Comparison of ENCODE assay signal across 10 cellular contexts in genomic region chr17:3512512-3513171, GRCh38. TPM values are rescaled to one million over a fixed set of nuclear protein-coding genes. Genes with fewer than 3 reads are reported as not detected.
A peak's percentile ranks its signal among the peaks of the same experiment; 100 is the strongest.
DNase-seq lines count a peak whose midpoint lies in the region; ATAC-seq and TF ChIP-seq lines count a peak whose summit lies in the region.
"Had no signal": no experiment of that assay in that cellular context is flagged by ENCODE, and none has a peak within 500 bp of the region (broad histone marks: within the 10 kb centered on the region; RNA-seq: fewer than 3 reads in every experiment).

No MANE protein-coding gene starts in this region.

- no peaks in the 10 kb centered on the region for H3K27me3 ChIP-seq in thoracic aorta (replicated peaks; ENCODE audit: insufficient read depth)

- H3K4me3 ChIP-seq in fibroblast of pulmonary artery (replicated peaks; ENCODE audit: low read depth, low read length) (no peak overlapping the region), thoracic aorta (peak overlapping the region; percentile 31)

- no peaks in the 10 kb centered on the region for H3K4me1 Mint-ChIP-seq in activated T-helper 1 cell treated with anti-CD3 and anti-CD28 coated beads, Interleukin-12 subunit alpha, Interleukin-12 subunit beta, Interleukin-2, Interleukin-4 antibody, amounts not matched to agents 30 ng/mL and 10 ng/mL and 1 ng/mL, durations not matched to agents 14 hours and 24 hours and 36 hours (ENCODE audit: low read depth)
- H3K4me1 Mint-ChIP-seq: activated B cell treated with CpG ODN at 0.5 μM for 24 hours had no signal

- no peaks in the 10 kb centered on the region for H3K36me3 ChIP-seq in thoracic aorta

- peaks cover 4% of the 10 kb centered on the region for H3K27me3 Mint-ChIP-seq in activated T-helper 1 cell treated with anti-CD3 and anti-CD28 coated beads, Interleukin-12 subunit alpha, Interleukin-12 subunit beta, Interleukin-2, Interleukin-4 antibody, amounts not matched to agents 30 ng/mL and 10 ng/mL and 1 ng/mL, durations not matched to agents 14 hours and 24 hours and 36 hours (ENCODE audit: insufficient read depth)
- H3K27me3 Mint-ChIP-seq: activated B cell treated with CpG ODN at 0.5 μM for 24 hours had no signal

- H3K27ac Mint-ChIP-seq in activated T-helper 1 cell treated with anti-CD3 and anti-CD28 coated beads, Interleukin-12 subunit alpha, Interleukin-12 subunit beta, Interleukin-2, Interleukin-4 antibody, amounts not matched to agents 30 ng/mL and 10 ng/mL and 1 ng/mL, durations not matched to agents 14 hours and 24 hours and 36 hours: no peak overlapping the region
- H3K27ac Mint-ChIP-seq: activated B cell treated with CpG ODN at 0.5 μM for 24 hours had no signal

- intact Hi-C loops in activated T-helper 1 cell treated with anti-CD3 and anti-CD28 coated beads, Interleukin-12 subunit alpha, Interleukin-12 subunit beta, Interleukin-2, Interleukin-4 antibody, amounts not matched to agents 30 ng/mL and 10 ng/mL and 1 ng/mL, durations not matched to agents 14 hours and 24 hours and 36 hours (cut with micrococcal nuclease): no loop called here

- DNase-seq in SHP77 (lab: John Stamatoyannopoulos, UW): peak; percentile 46 to 58
- peak; percentile 60 for DNase-seq in fibroblast of pulmonary artery (ENCODE audit: low read depth)
- DNase-seq in midbrain (lab: John Stamatoyannopoulos, UW): peak; percentile 94
- DNase-seq in thoracic aorta (ENCODE audit: low spot score): no peak
- no peak for DNase-seq in activated T-helper 1 cell treated with anti-CD3 and anti-CD28 coated beads, Interleukin-12 subunit alpha, Interleukin-12 subunit beta, Interleukin-2, Interleukin-4 antibody, amounts not matched to agents 30 ng/mL and 10 ng/mL and 1 ng/mL, durations not matched to agents 14 hours and 24 hours and 36 hours (ENCODE audit: low spot score)
- no peak for DNase-seq in NCI-H2227 treated with DMSO at 0.1 percent for 48 hours (lab: John Stamatoyannopoulos, UW)
- no peak for DNase-seq in SKM-1 (lab: John Stamatoyannopoulos, UW; ENCODE audit: unreplicated experiment)
- DNase-seq in NCI-H2107 treated with DMSO at 0.1 percent for 48 hours (lab: John Stamatoyannopoulos, UW; ENCODE audit: unreplicated experiment): no peak
- DNase-seq: activated B cell treated with CpG ODN at 0.5 μM for 24 hours; stimulated activated CD4-positive, alpha-beta T cell treated with anti-CD3 and anti-CD28 coated beads, Interleukin-2, amount 100 ng/mL, for 24 hours had no signal

- no peaks in the 10 kb centered on the region for H3K36me3 Mint-ChIP-seq in activated T-helper 1 cell treated with anti-CD3 and anti-CD28 coated beads, Interleukin-12 subunit alpha, Interleukin-12 subunit beta, Interleukin-2, Interleukin-4 antibody, amounts not matched to agents 30 ng/mL and 10 ng/mL and 1 ng/mL, durations not matched to agents 14 hours and 24 hours and 36 hours (ENCODE audit: low read depth)

- peaks cover 7 to 17% of the 10 kb centered on the region in 2 donors for H3K4me1 ChIP-seq in thoracic aorta (ENCODE audit: control insufficient read depth in 1 of 2, low read depth in 2 of 2)

- H3K9me3 Mint-ChIP-seq in activated T-helper 1 cell treated with anti-CD3 and anti-CD28 coated beads, Interleukin-12 subunit alpha, Interleukin-12 subunit beta, Interleukin-2, Interleukin-4 antibody, amounts not matched to agents 30 ng/mL and 10 ng/mL and 1 ng/mL, durations not matched to agents 14 hours and 24 hours and 36 hours: no peaks in the 10 kb centered on the region

- H3K27ac ChIP-seq in thoracic aorta: peak overlapping the region; percentile 14 to 56

- H3K9me3 ChIP-seq in thoracic aorta: no peaks in the 10 kb centered on the region

- TF ChIP-seq CTCF in fibroblast of pulmonary artery (IDR thresholded peaks at IDR 0.05; ENCODE audit: low read length, missing control alignments) (no peak), thoracic aorta (IDR thresholded peaks at IDR 0.05) (no peak)

- ATAC-seq in thoracic aorta (ENCODE audit: insufficient number of reproducible peaks, low FRiP score, low read depth): no peak

- H3K4me3 Mint-ChIP-seq in activated T-helper 1 cell treated with anti-CD3 and anti-CD28 coated beads, Interleukin-12 subunit alpha, Interleukin-12 subunit beta, Interleukin-2, Interleukin-4 antibody, amounts not matched to agents 30 ng/mL and 10 ng/mL and 1 ng/mL, durations not matched to agents 14 hours and 24 hours and 36 hours: no peak overlapping the region
- H3K4me3 Mint-ChIP-seq: activated B cell treated with CpG ODN at 0.5 μM for 24 hours had no signal

RNA-seq across cellular contexts. Expression of gene ASPA, which starts 36.8 kb away (rescaled TPM):
- 1 to 10 TPM; 1.4 to 2.6 TPM for total RNA-seq in thoracic aorta
- not detected in 2 replicates for total RNA-seq in activated T-helper 1 cell treated with anti-CD3 and anti-CD28 coated beads, Interleukin-12 subunit alpha, Interleukin-12 subunit beta, Interleukin-2, Interleukin-4 antibody, amounts not matched to agents 30 ng/mL and 10 ng/mL and 1 ng/mL, durations not matched to agents 14 hours and 24 hours and 36 hours
- total RNA-seq: activated B cell treated with CpG ODN at 0.5 μM for 24 hours had no signal

RNA-seq across cellular contexts. Expression of gene SPATA22, which starts 41.0 kb away (rescaled TPM):
- total RNA-seq in thoracic aorta: not detected
- not detected in 2 replicates for total RNA-seq in activated T-helper 1 cell treated with anti-CD3 and anti-CD28 coated beads, Interleukin-12 subunit alpha, Interleukin-12 subunit beta, Interleukin-2, Interleukin-4 antibody, amounts not matched to agents 30 ng/mL and 10 ng/mL and 1 ng/mL, durations not matched to agents 14 hours and 24 hours and 36 hours
- total RNA-seq: activated B cell treated with CpG ODN at 0.5 μM for 24 hours had no signal

RNA-seq across cellular contexts. Expression of gene TRPV3, which starts 45.0 kb away (rescaled TPM):
- under 1 TPM in 1 of 2 donors, not detected in 1; 0.56 TPM for total RNA-seq in thoracic aorta
- total RNA-seq in activated T-helper 1 cell treated with anti-CD3 and anti-CD28 coated beads, Interleukin-12 subunit alpha, Interleukin-12 subunit beta, Interleukin-2, Interleukin-4 antibody, amounts not matched to agents 30 ng/mL and 10 ng/mL and 1 ng/mL, durations not matched to agents 14 hours and 24 hours and 36 hours: 0.26 and 0.51 TPM in 2 replicates

Comparison
In these comparisons a context has a peak if more than half of its experiments do, and no peak if none do; other contexts are left out.
1. DNase-seq: peak in SHP77 (2 of 2), fibroblast of pulmonary artery (single experiment) and midbrain (single experiment); none in thoracic aorta (single experiment), activated T-helper 1 cell treated with anti-CD3 and anti-CD28 coated beads, Interleukin-12 subunit alpha, Interleukin-12 subunit beta, Interleukin-2, Interleukin-4 antibody, amounts not matched to agents 30 ng/mL and 10 ng/mL and 1 ng/mL, durations not matched to agents 14 hours and 24 hours and 36 hours (single experiment), NCI-H2227 treated with DMSO at 0.1 percent for 48 hours (single experiment), SKM-1 (single experiment) and NCI-H2107 treated with DMSO at 0.1 percent for 48 hours (single experiment).